13 cellular contexts compared by ENCODE assay signal in genomic region chr2:215657844-215658243, GRCh38.
A peak's percentile ranks its signal among the peaks of the same experiment; 100 is the strongest.
DNase-seq lines count a peak whose midpoint lies in the region; TF ChIP-seq lines count a peak whose summit lies in the region.
"Had no signal": no experiment of that assay in that cellular context is flagged by ENCODE, and none has a peak within 500 bp of the region (broad histone marks: within the 10 kb centered on the region; RNA-seq: fewer than 3 reads in every experiment).

No MANE protein-coding gene starts in this region.

- peak overlapping the region; percentile 3 for H2AFZ ChIP-seq in neuron (ENCODE audit: low read depth, low read length)

- H3K9me3 Mint-ChIP-seq in CD4-positive, alpha-beta memory T cell = peaks cover 0 to 1% (median 0%) of the 10 kb centered on the region in 8 donors

- H3K27ac Mint-ChIP-seq in CD4-positive, alpha-beta memory T cell = no peak overlapping the region

- no peak overlapping the region for H3K4me3 Mint-ChIP-seq in CD4-positive, alpha-beta memory T cell

- H3K9me3 ChIP-seq in neuron (ENCODE audit: low read length) = no peaks in the 10 kb centered on the region
- no peaks in the 10 kb centered on the region for H3K9me3 ChIP-seq in CD4-positive, alpha-beta memory T cell (ENCODE audit: control insufficient read depth in 1 of 2, low read length in 2 of 2)

- DNase-seq in AG08395 (ENCODE audit: low spot score) (peak; percentile 73), NCI-H460 (ENCODE audit: extremely low read depth, low read depth) (peak; percentile 13), epithelial cell of proximal tubule (ENCODE audit: low read depth) (peak; percentile 77), 8988T (no peak), NCI-H1105 treated with DMSO at 0.1 percent for 48 hours (lab: John Stamatoyannopoulos, UW) (no peak)
- DNase-seq in activated naive CD4-positive, alpha-beta T cell (lab: John Stamatoyannopoulos, UW) = no peak
- no peak for DNase-seq in CD4-positive, alpha-beta memory T cell
- DNase-seq: central memory CD4-positive, alpha-beta T cell; NCI-H2029; right cardiac atrium; SIG-M5; stimulated activated naive CD8-positive, alpha-beta T cell treated with anti-CD3 and anti-CD28 coated beads, Interleukin-15, Interleukin-2, amounts not matched to agents 100 U/mL and 50 U/mL, for 24 hours had no signal

- H3K27me3 ChIP-seq in neuron (ENCODE audit: insufficient read depth, low read length) = no peaks in the 10 kb centered on the region
- no peaks in the 10 kb centered on the region for H3K27me3 ChIP-seq in CD4-positive, alpha-beta memory T cell (ENCODE audit: insufficient read depth, low read length)

- POLR2A ChIA-PET in CD4-positive, alpha-beta memory T cell (lab: Charles Lee; ENCODE audit: partially characterized antibody) = no interaction called here

- no peaks in the 10 kb centered on the region for H3K4me1 Mint-ChIP-seq in CD4-positive, alpha-beta memory T cell

- no peaks in the 10 kb centered on the region for H3K36me3 ChIP-seq in neuron (ENCODE audit: insufficient read depth, low read length)
- H3K36me3 ChIP-seq in CD4-positive, alpha-beta memory T cell (ENCODE audit: insufficient read depth, low read length) = no peaks in the 10 kb centered on the region

- no peaks in the 10 kb centered on the region for H3K4me1 ChIP-seq in neuron (ENCODE audit: insufficient read depth, low read length)
- H3K4me1 ChIP-seq in CD4-positive, alpha-beta memory T cell (ENCODE audit: insufficient read depth, low read length) = no peaks in the 10 kb centered on the region

- no peak overlapping the region for H3K27ac ChIP-seq in CD4-positive, alpha-beta memory T cell (ENCODE audit: low read depth, low read length)

- CTCF ChIA-PET in CD4-positive, alpha-beta memory T cell (lab: Charles Lee; ENCODE audit: partially characterized antibody) = no interaction called here

- no peak for TF ChIP-seq CTCF in epithelial cell of proximal tubule (conservative IDR thresholded peaks at IDR 0.05; ENCODE audit: low read depth, low read length)

- intact Hi-C loops in CD4-positive, alpha-beta memory T cell (cut with micrococcal nuclease) = no loop called here

- H3K4me3 ChIP-seq in epithelial cell of proximal tubule (ENCODE audit: low read depth, low read length) (no peak overlapping the region), neuron (ENCODE audit: low read length) (no peak overlapping the region)
- no peak overlapping the region for H3K4me3 ChIP-seq in CD4-positive, alpha-beta memory T cell (ENCODE audit: low read length in 2 of 2)

- H3K36me3 Mint-ChIP-seq in CD4-positive, alpha-beta memory T cell = no peaks in the 10 kb centered on the region

- H3K27me3 Mint-ChIP-seq in CD4-positive, alpha-beta memory T cell = no peaks in the 10 kb centered on the region

Comparison
In these comparisons a context has a peak if more than half of its experiments do, and no peak if none do; other contexts are left out.
1. DNase-seq: peak in AG08395 (single experiment), NCI-H460 (single experiment) and epithelial cell of proximal tubule (single experiment); none in 8988T (single experiment), NCI-H1105 treated with DMSO at 0.1 percent for 48 hours (single experiment), activated naive CD4-positive, alpha-beta T cell (0 of 4) and CD4-positive, alpha-beta memory T cell (0 of 5).